In the genomic region with DNA sequence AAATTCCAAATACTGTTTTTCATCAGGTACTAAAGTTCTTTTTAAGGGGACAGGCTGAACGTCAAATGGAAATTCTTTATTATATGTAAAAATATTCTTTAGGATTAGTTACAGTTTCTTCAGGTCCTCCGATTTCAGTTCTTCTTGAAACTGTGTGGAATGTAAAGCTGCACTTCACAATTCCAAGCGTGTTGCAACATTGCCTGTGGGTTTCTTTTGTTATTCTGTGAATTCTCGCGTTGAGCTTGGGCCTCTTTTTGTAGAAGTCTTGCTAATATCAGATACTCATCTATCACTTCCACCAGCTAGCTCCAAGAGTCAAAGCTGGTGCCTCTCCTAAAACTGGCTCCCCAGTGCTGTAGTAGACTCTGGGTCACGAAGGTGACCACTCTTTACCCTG, we compare ENCODE assay signal across 36 cellular contexts.
"Had no signal": no experiment of that assay in that cellular context is flagged by ENCODE, and none has a peak within 500 bp of the region (broad histone marks: within the 10 kb centered on the region; RNA-seq: fewer than 3 reads in every experiment).

No MANE protein-coding gene starts in this region.

- H3K9ac ChIP-seq: KMS-11 had no signal

- H3K27me3 ChIP-seq: MG63 had no signal

- H3K4me2 ChIP-seq: KMS-11 had no signal

- DNase-seq: Karpas-422, Kasumi-1, KG1, MG63, MM.1S, NCI-H1048, NCI-H1092, NCI-H1092 treated with DMSO at 0.1 percent for 48 hours, NCI-H1105, NCI-H1105 treated with DMSO at 0.1 percent for 48 hours, NCI-H1417, NCI-H1417 treated with DMSO at 0.1 percent for 48 hours, NCI-H1436, NCI-H1436 treated with DMSO at 0.1 percent for 48 hours, NCI-H146, NCI-H1694, NCI-H1694 treated with DMSO at 0.1 percent for 48 hours, NCI-H187, NCI-H187 treated with DMSO at 0.1 percent for 48 hours, NCI-H1930, NCI-H2029, NCI-H2029 treated with DMSO at 0.1 percent for 48 hours, NCI-H2081, NCI-H2081 treated with DMSO at 0.1 percent for 48 hours, NCI-H2107, NCI-H2171, NCI-H2171 treated with DMSO at 0.1 percent for 48 hours, NCI-H2227 treated with DMSO at 0.1 percent for 48 hours, NCI-H226, NCI-H345, NCI-H446, NCI-H446 treated with DMSO at 0.1 percent for 48 hours, NCI-H510A, NCI-H510A treated with DMSO at 0.1 percent for 48 hours, NCI-H524 had no signal

- H3K36me3 ChIP-seq: MG63 had no signal

- H3K4me3 ChIP-seq: MG63 had no signal

- H3K27ac ChIP-seq: KMS-11 had no signal

- H3K9me3 ChIP-seq: MG63 had no signal
